ENCODE assay signal across 1 cellular context in the genomic region with DNA sequence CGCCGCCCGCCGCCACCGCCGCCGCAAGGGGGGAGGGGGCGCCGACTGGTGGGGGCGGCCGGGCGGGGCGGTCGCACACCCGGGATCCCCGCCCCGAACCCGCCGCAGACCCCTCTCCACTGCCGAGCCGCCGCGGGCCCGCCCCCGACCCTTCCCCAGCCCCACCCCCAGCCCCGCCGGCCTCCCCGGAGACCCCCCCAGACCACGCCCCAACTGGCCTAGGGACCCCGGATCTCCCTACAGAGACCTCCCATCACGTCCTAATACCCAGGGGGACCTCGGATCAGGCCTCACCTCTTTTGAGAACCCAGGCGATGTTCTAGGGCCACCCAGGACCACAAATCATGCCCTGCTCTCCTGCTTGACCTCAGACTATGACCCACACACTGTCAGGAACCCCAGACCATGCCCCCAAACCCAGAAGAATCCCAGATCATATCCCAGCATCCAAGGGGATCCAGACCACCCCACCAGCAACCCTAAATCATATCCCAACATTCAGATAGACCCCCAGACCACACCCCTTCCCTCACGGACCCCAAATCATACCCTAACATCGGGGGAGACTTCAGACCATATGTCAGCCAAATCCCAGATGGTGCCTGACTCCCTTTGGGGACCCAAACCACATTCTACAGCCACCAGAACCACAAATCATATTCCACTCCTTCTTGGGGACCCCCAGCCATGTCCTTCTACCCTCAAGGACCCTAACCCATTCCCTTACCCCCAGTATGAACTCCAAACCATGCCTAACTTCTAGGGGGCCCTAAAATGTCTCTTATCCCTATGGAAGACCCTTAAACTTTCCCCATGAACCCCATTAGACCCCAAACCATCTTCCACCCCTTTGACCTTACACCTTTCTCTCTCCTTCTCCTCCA.
TF ChIP-seq lines count a peak whose summit lies in the region.

No MANE protein-coding gene starts in this region.

TF ChIP-seq in HEK293, 187 proteins besides CTCF, POLR2A, EP300 and RAD21 (continued from another document and continues in another):
- TF ChIP-seq ZNF830 (tag by site-specific recombination; IDR thresholded peaks at IDR 0.05; ENCODE audit: low read depth) (no peak), ZNF140 (tag by site-specific recombination; IDR thresholded peaks at IDR 0.05) (no peak), ZNF266 (tag by site-specific recombination; IDR thresholded peaks at IDR 0.05; ENCODE audit: low read depth) (no peak), ZNF585B (tag by site-specific recombination; IDR thresholded peaks at IDR 0.05) (no peak), TCF7L2 (IDR thresholded peaks at IDR 0.05; ENCODE audit: borderline replicate concordance, low read depth, low read length) (no peak), ZNF549 (tag by site-specific recombination; IDR thresholded peaks at IDR 0.05) (no peak), ZNF23 (tag by site-specific recombination; IDR thresholded peaks at IDR 0.05; ENCODE audit: borderline replicate concordance) (no peak), IKZF3 (tag by site-specific recombination; IDR thresholded peaks at IDR 0.05) (no peak), TRIM28 (IDR thresholded peaks at IDR 0.05; ENCODE audit: borderline replicate concordance, low read length) (no peak), ZBTB7A (tag by site-specific recombination; IDR thresholded peaks at IDR 0.05; ENCODE audit: low read depth) (peak; percentile 93), ZNF2 (tag by site-specific recombination; IDR thresholded peaks at IDR 0.05) (no peak), ZNF404 (tag by site-specific recombination; IDR thresholded peaks at IDR 0.05) (0 out of 2 replicates have a peak, but pooled peaks have one; percentile 6), SALL2 (tag by site-specific recombination; IDR thresholded peaks at IDR 0.05; ENCODE audit: borderline replicate concordance) (no peak), SP2 (tag by site-specific recombination; IDR thresholded peaks at IDR 0.05) (peak; percentile 12), ZNF571 (tag by site-specific recombination; IDR thresholded peaks at IDR 0.05) (no peak), GLIS2 (tag by site-specific recombination; IDR thresholded peaks at IDR 0.05) (peak; percentile 77), ZNF626 (tag by site-specific recombination; IDR thresholded peaks at IDR 0.05) (no peak), ZNF174 (tag by site-specific recombination; IDR thresholded peaks at IDR 0.05) (no peak), ZNF621 (tag by site-specific recombination; IDR thresholded peaks at IDR 0.05) (0 out of 2 replicates have a peak, but pooled peaks have one; percentile 11), ZNF747 (tag by site-specific recombination; IDR thresholded peaks at IDR 0.05) (no peak), OVOL3 (tag by site-specific recombination; IDR thresholded peaks at IDR 0.05) (no peak), ZNF184 (tag by site-specific recombination; IDR thresholded peaks at IDR 0.05) (no peak), ZNF221 (tag by site-specific recombination; IDR thresholded peaks at IDR 0.05; ENCODE audit: borderline replicate concordance) (no peak), ZNF473 (tag by site-specific recombination; IDR thresholded peaks at IDR 0.05) (no peak), ZNF670 (tag by site-specific recombination; IDR thresholded peaks at IDR 0.05; ENCODE audit: low read depth) (no peak), ZNF311 (tag by site-specific recombination; IDR thresholded peaks at IDR 0.05; ENCODE audit: borderline replicate concordance) (no peak), HOXD13 (CRISPR knock-in tag; IDR thresholded peaks at IDR 0.05; ENCODE audit: borderline replicate concordance) (no peak), PRDM1 (tag by site-specific recombination; IDR thresholded peaks at IDR 0.05) (no peak), ZNF548 (tag by site-specific recombination; IDR thresholded peaks at IDR 0.05) (0 out of 2 replicates have a peak, but pooled peaks have one; percentile 13), ZNF10 (tag by site-specific recombination; IDR thresholded peaks at IDR 0.05) (no peak), ZNF660 (tag by site-specific recombination; IDR thresholded peaks at IDR 0.05) (no peak), ZNF514 (tag by site-specific recombination; IDR thresholded peaks at IDR 0.05) (no peak), ZNF146 (tag by site-specific recombination; IDR thresholded peaks at IDR 0.05) (no peak)
- TF ChIP-seq, protein P1, sequence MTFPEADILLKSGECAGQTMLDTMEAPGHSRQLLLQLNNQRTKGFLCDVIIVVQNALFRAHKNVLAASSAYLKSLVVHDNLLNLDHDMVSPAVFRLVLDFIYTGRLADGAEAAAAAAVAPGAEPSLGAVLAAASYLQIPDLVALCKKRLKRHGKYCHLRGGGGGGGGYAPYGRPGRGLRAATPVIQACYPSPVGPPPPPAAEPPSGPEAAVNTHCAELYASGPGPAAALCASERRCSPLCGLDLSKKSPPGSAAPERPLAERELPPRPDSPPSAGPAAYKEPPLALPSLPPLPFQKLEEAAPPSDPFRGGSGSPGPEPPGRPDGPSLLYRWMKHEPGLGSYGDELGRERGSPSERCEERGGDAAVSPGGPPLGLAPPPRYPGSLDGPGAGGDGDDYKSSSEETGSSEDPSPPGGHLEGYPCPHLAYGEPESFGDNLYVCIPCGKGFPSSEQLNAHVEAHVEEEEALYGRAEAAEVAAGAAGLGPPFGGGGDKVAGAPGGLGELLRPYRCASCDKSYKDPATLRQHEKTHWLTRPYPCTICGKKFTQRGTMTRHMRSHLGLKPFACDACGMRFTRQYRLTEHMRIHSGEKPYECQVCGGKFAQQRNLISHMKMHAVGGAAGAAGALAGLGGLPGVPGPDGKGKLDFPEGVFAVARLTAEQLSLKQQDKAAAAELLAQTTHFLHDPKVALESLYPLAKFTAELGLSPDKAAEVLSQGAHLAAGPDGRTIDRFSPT (tag by site-specific recombination; IDR thresholded peaks at IDR 0.05): no peak
- TF ChIP-seq, protein P2, sequence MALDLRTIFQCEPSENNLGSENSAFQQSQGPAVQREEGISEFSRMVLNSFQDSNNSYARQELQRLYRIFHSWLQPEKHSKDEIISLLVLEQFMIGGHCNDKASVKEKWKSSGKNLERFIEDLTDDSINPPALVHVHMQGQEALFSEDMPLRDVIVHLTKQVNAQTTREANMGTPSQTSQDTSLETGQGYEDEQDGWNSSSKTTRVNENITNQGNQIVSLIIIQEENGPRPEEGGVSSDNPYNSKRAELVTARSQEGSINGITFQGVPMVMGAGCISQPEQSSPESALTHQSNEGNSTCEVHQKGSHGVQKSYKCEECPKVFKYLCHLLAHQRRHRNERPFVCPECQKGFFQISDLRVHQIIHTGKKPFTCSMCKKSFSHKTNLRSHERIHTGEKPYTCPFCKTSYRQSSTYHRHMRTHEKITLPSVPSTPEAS (tag by site-specific recombination; IDR thresholded peaks at IDR 0.05): no peak
- TF ChIP-seq, protein P3, sequence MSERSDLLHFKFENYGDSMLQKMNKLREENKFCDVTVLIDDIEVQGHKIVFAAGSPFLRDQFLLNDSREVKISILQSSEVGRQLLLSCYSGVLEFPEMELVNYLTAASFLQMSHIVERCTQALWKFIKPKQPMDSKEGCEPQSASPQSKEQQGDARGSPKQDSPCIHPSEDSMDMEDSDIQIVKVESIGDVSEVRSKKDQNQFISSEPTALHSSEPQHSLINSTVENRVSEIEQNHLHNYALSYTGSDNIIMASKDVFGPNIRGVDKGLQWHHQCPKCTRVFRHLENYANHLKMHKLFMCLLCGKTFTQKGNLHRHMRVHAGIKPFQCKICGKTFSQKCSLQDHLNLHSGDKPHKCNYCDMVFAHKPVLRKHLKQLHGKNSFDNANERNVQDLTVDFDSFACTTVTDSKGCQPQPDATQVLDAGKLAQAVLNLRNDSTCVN (tag by site-specific recombination; optimal IDR thresholded peaks at IDR 0.05): peak; percentile 14
- TF ChIP-seq, protein P4, sequence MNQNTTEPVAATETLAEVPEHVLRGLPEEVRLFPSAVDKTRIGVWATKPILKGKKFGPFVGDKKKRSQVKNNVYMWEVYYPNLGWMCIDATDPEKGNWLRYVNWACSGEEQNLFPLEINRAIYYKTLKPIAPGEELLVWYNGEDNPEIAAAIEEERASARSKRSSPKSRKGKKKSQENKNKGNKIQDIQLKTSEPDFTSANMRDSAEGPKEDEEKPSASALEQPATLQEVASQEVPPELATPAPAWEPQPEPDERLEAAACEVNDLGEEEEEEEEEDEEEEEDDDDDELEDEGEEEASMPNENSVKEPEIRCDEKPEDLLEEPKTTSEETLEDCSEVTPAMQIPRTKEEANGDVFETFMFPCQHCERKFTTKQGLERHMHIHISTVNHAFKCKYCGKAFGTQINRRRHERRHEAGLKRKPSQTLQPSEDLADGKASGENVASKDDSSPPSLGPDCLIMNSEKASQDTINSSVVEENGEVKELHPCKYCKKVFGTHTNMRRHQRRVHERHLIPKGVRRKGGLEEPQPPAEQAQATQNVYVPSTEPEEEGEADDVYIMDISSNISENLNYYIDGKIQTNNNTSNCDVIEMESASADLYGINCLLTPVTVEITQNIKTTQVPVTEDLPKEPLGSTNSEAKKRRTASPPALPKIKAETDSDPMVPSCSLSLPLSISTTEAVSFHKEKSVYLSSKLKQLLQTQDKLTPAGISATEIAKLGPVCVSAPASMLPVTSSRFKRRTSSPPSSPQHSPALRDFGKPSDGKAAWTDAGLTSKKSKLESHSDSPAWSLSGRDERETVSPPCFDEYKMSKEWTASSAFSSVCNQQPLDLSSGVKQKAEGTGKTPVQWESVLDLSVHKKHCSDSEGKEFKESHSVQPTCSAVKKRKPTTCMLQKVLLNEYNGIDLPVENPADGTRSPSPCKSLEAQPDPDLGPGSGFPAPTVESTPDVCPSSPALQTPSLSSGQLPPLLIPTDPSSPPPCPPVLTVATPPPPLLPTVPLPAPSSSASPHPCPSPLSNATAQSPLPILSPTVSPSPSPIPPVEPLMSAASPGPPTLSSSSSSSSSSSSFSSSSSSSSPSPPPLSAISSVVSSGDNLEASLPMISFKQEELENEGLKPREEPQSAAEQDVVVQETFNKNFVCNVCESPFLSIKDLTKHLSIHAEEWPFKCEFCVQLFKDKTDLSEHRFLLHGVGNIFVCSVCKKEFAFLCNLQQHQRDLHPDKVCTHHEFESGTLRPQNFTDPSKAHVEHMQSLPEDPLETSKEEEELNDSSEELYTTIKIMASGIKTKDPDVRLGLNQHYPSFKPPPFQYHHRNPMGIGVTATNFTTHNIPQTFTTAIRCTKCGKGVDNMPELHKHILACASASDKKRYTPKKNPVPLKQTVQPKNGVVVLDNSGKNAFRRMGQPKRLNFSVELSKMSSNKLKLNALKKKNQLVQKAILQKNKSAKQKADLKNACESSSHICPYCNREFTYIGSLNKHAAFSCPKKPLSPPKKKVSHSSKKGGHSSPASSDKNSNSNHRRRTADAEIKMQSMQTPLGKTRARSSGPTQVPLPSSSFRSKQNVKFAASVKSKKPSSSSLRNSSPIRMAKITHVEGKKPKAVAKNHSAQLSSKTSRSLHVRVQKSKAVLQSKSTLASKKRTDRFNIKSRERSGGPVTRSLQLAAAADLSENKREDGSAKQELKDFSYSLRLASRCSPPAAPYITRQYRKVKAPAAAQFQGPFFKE (tag by site-specific recombination; IDR thresholded peaks at IDR 0.05; ENCODE audit: borderline replicate concordance): no peak
- TF ChIP-seq, protein P5, sequence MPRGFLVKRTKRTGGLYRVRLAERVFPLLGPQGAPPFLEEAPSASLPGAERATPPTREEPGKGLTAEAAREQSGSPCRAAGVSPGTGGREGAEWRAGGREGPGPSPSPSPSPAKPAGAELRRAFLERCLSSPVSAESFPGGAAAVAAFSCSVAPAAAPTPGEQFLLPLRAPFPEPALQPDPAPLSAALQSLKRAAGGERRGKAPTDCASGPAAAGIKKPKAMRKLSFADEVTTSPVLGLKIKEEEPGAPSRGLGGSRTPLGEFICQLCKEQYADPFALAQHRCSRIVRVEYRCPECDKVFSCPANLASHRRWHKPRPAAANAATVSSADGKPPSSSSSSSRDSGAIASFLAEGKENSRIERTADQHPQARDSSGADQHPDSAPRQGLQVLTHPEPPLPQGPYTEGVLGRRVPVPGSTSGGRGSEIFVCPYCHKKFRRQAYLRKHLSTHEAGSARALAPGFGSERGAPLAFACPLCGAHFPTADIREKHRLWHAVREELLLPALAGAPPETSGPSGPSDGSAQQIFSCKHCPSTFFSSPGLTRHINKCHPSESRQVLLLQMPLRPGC (tag by site-specific recombination; IDR thresholded peaks at IDR 0.05): no peak
- TF ChIP-seq, protein P6, sequence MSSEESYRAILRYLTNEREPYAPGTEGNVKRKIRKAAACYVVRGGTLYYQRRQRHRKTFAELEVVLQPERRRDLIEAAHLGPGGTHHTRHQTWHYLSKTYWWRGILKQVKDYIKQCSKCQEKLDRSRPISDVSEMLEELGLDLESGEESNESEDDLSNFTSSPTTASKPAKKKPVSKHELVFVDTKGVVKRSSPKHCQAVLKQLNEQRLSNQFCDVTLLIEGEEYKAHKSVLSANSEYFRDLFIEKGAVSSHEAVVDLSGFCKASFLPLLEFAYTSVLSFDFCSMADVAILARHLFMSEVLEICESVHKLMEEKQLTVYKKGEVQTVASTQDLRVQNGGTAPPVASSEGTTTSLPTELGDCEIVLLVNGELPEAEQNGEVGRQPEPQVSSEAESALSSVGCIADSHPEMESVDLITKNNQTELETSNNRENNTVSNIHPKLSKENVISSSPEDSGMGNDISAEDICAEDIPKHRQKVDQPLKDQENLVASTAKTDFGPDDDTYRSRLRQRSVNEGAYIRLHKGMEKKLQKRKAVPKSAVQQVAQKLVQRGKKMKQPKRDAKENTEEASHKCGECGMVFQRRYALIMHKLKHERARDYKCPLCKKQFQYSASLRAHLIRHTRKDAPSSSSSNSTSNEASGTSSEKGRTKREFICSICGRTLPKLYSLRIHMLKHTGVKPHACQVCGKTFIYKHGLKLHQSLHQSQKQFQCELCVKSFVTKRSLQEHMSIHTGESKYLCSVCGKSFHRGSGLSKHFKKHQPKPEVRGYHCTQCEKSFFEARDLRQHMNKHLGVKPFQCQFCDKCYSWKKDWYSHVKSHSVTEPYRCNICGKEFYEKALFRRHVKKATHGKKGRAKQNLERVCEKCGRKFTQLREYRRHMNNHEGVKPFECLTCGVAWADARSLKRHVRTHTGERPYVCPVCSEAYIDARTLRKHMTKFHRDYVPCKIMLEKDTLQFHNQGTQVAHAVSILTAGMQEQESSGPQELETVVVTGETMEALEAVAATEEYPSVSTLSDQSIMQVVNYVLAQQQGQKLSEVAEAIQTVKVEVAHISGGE (tag by site-specific recombination; conservative IDR thresholded peaks at IDR 0.05; ENCODE audit: low read depth): no peak; the same call in 1 of the 2 replicates
- TF ChIP-seq, protein P7, sequence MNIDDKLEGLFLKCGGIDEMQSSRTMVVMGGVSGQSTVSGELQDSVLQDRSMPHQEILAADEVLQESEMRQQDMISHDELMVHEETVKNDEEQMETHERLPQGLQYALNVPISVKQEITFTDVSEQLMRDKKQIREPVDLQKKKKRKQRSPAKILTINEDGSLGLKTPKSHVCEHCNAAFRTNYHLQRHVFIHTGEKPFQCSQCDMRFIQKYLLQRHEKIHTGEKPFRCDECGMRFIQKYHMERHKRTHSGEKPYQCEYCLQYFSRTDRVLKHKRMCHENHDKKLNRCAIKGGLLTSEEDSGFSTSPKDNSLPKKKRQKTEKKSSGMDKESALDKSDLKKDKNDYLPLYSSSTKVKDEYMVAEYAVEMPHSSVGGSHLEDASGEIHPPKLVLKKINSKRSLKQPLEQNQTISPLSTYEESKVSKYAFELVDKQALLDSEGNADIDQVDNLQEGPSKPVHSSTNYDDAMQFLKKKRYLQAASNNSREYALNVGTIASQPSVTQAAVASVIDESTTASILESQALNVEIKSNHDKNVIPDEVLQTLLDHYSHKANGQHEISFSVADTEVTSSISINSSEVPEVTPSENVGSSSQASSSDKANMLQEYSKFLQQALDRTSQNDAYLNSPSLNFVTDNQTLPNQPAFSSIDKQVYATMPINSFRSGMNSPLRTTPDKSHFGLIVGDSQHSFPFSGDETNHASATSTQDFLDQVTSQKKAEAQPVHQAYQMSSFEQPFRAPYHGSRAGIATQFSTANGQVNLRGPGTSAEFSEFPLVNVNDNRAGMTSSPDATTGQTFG (tag by site-specific recombination; IDR thresholded peaks at IDR 0.05; ENCODE audit: borderline replicate concordance): no peak
